20 cellular contexts compared by ENCODE assay signal in genomic region chr9:107540167-107540566, GRCh38. TPM values are rescaled to one million over a fixed set of nuclear protein-coding genes. Genes with fewer than 3 reads are reported as not detected.
DNase-seq lines count a peak whose midpoint lies in the region.
"Had no signal": no experiment of that assay in that cellular context is flagged by ENCODE, and none has a peak within 500 bp of the region (broad histone marks: within the 10 kb centered on the region; RNA-seq: fewer than 3 reads in every experiment).

No MANE protein-coding gene starts in this region.

- no peaks in the 10 kb centered on the region for H3K27me3 ChIP-seq in GM23248 (replicated peaks; ENCODE audit: insufficient read depth)
- no peaks in the 10 kb centered on the region for H3K27me3 ChIP-seq in adipocyte (replicated peaks; ENCODE audit: control insufficient read depth, insufficient read depth, low read length)
- no peaks in the 10 kb centered on the region for H3K27me3 ChIP-seq in iPS-20b (ENCODE audit: insufficient read depth, low read length)
- H3K27me3 ChIP-seq: BLaER1, transverse colon had no signal

- H3K27ac ChIP-seq in GM23248 (no peak overlapping the region), iPS-20b (ENCODE audit: low read length) (no peak overlapping the region)
- H3K27ac ChIP-seq: BLaER1, transverse colon had no signal

- no peak overlapping the region for H3K4me2 ChIP-seq in GM23248 (ENCODE audit: unreplicated experiment)
- H3K4me2 ChIP-seq: BLaER1 had no signal

- H3K4me1 ChIP-seq in GM23248 (ENCODE audit: insufficient read depth), result no peaks in the 10 kb centered on the region
- peaks cover 44% of the 10 kb centered on the region for H3K4me1 ChIP-seq in adipocyte (ENCODE audit: control insufficient read depth, insufficient read depth, low read length)
- H3K4me1 ChIP-seq in iPS-20b (ENCODE audit: insufficient read depth, low read length), result peaks cover 15% of the 10 kb centered on the region
- H3K4me1 ChIP-seq: BLaER1 had no signal

- H3K79me2 ChIP-seq in GM23248 (ENCODE audit: insufficient read depth), result no peaks in the 10 kb centered on the region

- in situ Hi-C loops in GM23248 (cut with MboI), result no loop called here

- H3K9me2 ChIP-seq in GM23248 (ENCODE audit: insufficient read depth), result no peaks in the 10 kb centered on the region

- H4K20me1 ChIP-seq in GM23248 (ENCODE audit: insufficient read depth), result no peaks in the 10 kb centered on the region
- H4K20me1 ChIP-seq: BLaER1 had no signal

- H3K4me3 ChIP-seq in GM23248, result no peak overlapping the region
- peak overlapping the region; percentile 38 for H3K4me3 ChIP-seq in adipocyte (ENCODE audit: low read length)
- 0 out of 2 replicates have a peak overlapping the region, but pooled peaks have one; percentile 6 for H3K4me3 ChIP-seq in iPS-20b (ENCODE audit: low read length)
- H3K4me3 ChIP-seq: BLaER1, GM12878, transverse colon had no signal

- 36 to 58% methylated on average over 1 of the region's 1 CpG for WGBS in GM23248 (ENCODE audit: low coverage in 1 of 2, low lambda C conversion rate in 2 of 2, missing lambda C conversion rate in 2 of 2), 2 experiments

- H3K9ac ChIP-seq in GM23248, result no peak overlapping the region
- H3K9ac ChIP-seq in adipocyte (ENCODE audit: low read length), result peak overlapping the region; percentile 22
- no peak overlapping the region for H3K9ac ChIP-seq in iPS-20b (ENCODE audit: low read depth, low read length)
- H3K9ac ChIP-seq: BLaER1 had no signal

- DNase-seq in GM23248 (peak; percentile 7), NCI-H1092 (lab: John Stamatoyannopoulos, UW) (peak; percentile 21), adipocyte (ENCODE audit: low read depth) (peak; percentile 34), NCI-H2107 treated with DMSO at 0.1 percent for 48 hours (lab: John Stamatoyannopoulos, UW; ENCODE audit: unreplicated experiment) (no peak), MV-4-11 (lab: John Stamatoyannopoulos, UW) (no peak)
- no peak for DNase-seq in stimulated activated CD4-positive, alpha-beta T cell treated with anti-CD3 and anti-CD28 coated beads, Interleukin-4, amount 100 ng/mL, for 4 hours
- DNase-seq: activated B cell treated with CpG ODN at 0.5 μM for 24 hours; activated effector memory CD4-positive, alpha-beta T cell treated with anti-CD3 and anti-CD28 coated beads, Interleukin-2, amount 50 U/mL, for 16 hours; activated T-cell treated with anti-CD3 and anti-CD28 coated beads, Interleukin-2, amount 50 U/mL, for 24 hours; anterior cingulate cortex; HCEC 1CT; head of caudate nucleus; Karpas-422; NCI-H187 treated with DMSO at 0.1 percent for 48 hours; NCI-H82; stimulated activated CD4-positive, alpha-beta T cell treated with anti-CD3 and anti-CD28 coated beads, Interleukin-4, amount 100 ng/mL, for 24 hours; transverse colon had no signal

- H3F3A ChIP-seq in GM23248 (ENCODE audit: insufficient read depth), result no peaks in the 10 kb centered on the region

- no peak overlapping the region for H2AFZ ChIP-seq in GM23248

- H3K36me3 ChIP-seq in GM23248 (ENCODE audit: low read depth), result no peaks in the 10 kb centered on the region
- H3K36me3 ChIP-seq in adipocyte (ENCODE audit: control insufficient read depth, insufficient read depth, low read length, severe bottlenecking), result no peaks in the 10 kb centered on the region
- H3K36me3 ChIP-seq in iPS-20b (ENCODE audit: insufficient read depth, low read depth, low read length), result no peaks in the 10 kb centered on the region
- H3K36me3 ChIP-seq: BLaER1, transverse colon had no signal

- no peaks in the 10 kb centered on the region for H3K9me3 ChIP-seq in GM23248 (ENCODE audit: low read depth)
- no peaks in the 10 kb centered on the region for H3K9me3 ChIP-seq in adipocyte (ENCODE audit: control insufficient read depth, low read length)
- H3K9me3 ChIP-seq in iPS-20b (ENCODE audit: insufficient read depth, low read depth, low read length), result no peaks in the 10 kb centered on the region
- H3K9me3 ChIP-seq: BLaER1, transverse colon had no signal

RNA-seq across cellular contexts. Expression of gene KLF4, which starts 50.6 kb away (rescaled TPM):
- 28.7 and 38.6 TPM in 2 replicates for total RNA-seq in GM23248 (2014; rRNA removed; shearing (Covaris generic))
- 14.6 and 17.0 TPM in 2 replicates for polyA plus RNA-seq in GM23248 (2016; fragmentation: Nextera tagmentation; extraction: Ambion mirVana)

Comparison
In these comparisons a context has a peak if more than half of its experiments do, and no peak if none do; other contexts are left out.
1. DNase-seq: peak in GM23248 (single experiment), NCI-H1092 (single experiment) and adipocyte (single experiment); none in stimulated activated CD4-positive, alpha-beta T cell treated with anti-CD3 and anti-CD28 coated beads, Interleukin-4, amount 100 ng/mL, for 4 hours (0 of 2), NCI-H2107 treated with DMSO at 0.1 percent for 48 hours (single experiment) and MV-4-11 (single experiment).